Comparison of ENCODE assay signal across 1 cellular context in genomic region chr1:17565551-17565971, GRCh38.
TF ChIP-seq lines count a peak whose summit lies in the region.

No MANE protein-coding gene starts in this region.

TF ChIP-seq in H1, 55 proteins besides CTCF, POLR2A, EP300 and RAD21 (continued from another document):
- TF ChIP-seq CHD7 (IDR thresholded peaks at IDR 0.05; ENCODE audit: insufficient replicate concordance, low read length) (no peak), TCF12 (IDR thresholded peaks at IDR 0.05; ENCODE audit: low read depth, low read length) (0 out of 2 replicates have a peak, but pooled peaks have one; percentile 6), SP1 (IDR thresholded peaks at IDR 0.05; ENCODE audit: low read depth, low read length) (no peak), KDM5A (IDR thresholded peaks at IDR 0.05; ENCODE audit: low read length) (no peak), ASH2L (IDR thresholded peaks at IDR 0.05; ENCODE audit: low read length) (no peak), RFX5 (IDR thresholded peaks at IDR 0.05; ENCODE audit: borderline replicate concordance, low read depth, low read length) (no peak), HDAC2 (IDR thresholded peaks at IDR 0.05; ENCODE audit: borderline replicate concordance in 1 of 2, low read depth in 2 of 2, low read length in 2 of 2) (peak in 1 of 2 experiments; percentile 42; a peak in 1 of 4 replicates), SIN3A (conservative IDR thresholded peaks at IDR 0.05 in 1 of 2, IDR thresholded peaks at IDR 0.05 in 1 of 2; ENCODE audit: low read depth in 1 of 2, low read length in 2 of 2) (0 out of 4 replicates have a peak, but pooled peaks of 1 of the 2 experiments have one; percentile 42), CHD2 (IDR thresholded peaks at IDR 0.05; ENCODE audit: low read length) (no peak), MAX (IDR thresholded peaks at IDR 0.05) (peak; percentile 61; the same call in 1 of the 2 replicates), POLR2AphosphoS5 (IDR thresholded peaks at IDR 0.05; ENCODE audit: low read depth, low read length) (no peak), CTBP2 (IDR thresholded peaks at IDR 0.05; ENCODE audit: borderline replicate concordance, insufficient read depth, insufficient read length, low read length) (no peak), SAP30 (IDR thresholded peaks at IDR 0.05; ENCODE audit: insufficient read depth, insufficient replicate concordance, low read length) (no peak), ATF2 (IDR thresholded peaks at IDR 0.05; ENCODE audit: low read length) (no peak), BRCA1 (IDR thresholded peaks at IDR 0.05; ENCODE audit: low read depth, low read length) (no peak), SUZ12 (IDR thresholded peaks at IDR 0.05; ENCODE audit: low read length) (no peak), TEAD4 (IDR thresholded peaks at IDR 0.05; ENCODE audit: low read depth, low read length) (no peak), SP2 (IDR thresholded peaks at IDR 0.05; ENCODE audit: low read length) (no peak), GTF2F1 (IDR thresholded peaks at IDR 0.05; ENCODE audit: borderline replicate concordance, low read depth, low read length) (no peak), GABPA (IDR thresholded peaks at IDR 0.05; ENCODE audit: borderline replicate concordance, insufficient read depth, low read length) (no peak), TAF1 (IDR thresholded peaks at IDR 0.05; ENCODE audit: low read depth, low read length) (no peak)
- TF ChIP-seq, protein P1, sequence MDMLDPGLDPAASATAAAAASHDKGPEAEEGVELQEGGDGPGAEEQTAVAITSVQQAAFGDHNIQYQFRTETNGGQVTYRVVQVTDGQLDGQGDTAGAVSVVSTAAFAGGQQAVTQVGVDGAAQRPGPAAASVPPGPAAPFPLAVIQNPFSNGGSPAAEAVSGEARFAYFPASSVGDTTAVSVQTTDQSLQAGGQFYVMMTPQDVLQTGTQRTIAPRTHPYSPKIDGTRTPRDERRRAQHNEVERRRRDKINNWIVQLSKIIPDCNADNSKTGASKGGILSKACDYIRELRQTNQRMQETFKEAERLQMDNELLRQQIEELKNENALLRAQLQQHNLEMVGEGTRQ (IDR thresholded peaks at IDR 0.05; ENCODE audit: low read length), result no peak
- TF ChIP-seq, protein P2, sequence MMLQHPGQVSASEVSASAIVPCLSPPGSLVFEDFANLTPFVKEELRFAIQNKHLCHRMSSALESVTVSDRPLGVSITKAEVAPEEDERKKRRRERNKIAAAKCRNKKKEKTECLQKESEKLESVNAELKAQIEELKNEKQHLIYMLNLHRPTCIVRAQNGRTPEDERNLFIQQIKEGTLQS (IDR thresholded peaks at IDR 0.05; ENCODE audit: insufficient read depth, low read depth, low read length), result no peak
